Comparison of ENCODE assay signal across 15 cellular contexts in the genomic region with DNA sequence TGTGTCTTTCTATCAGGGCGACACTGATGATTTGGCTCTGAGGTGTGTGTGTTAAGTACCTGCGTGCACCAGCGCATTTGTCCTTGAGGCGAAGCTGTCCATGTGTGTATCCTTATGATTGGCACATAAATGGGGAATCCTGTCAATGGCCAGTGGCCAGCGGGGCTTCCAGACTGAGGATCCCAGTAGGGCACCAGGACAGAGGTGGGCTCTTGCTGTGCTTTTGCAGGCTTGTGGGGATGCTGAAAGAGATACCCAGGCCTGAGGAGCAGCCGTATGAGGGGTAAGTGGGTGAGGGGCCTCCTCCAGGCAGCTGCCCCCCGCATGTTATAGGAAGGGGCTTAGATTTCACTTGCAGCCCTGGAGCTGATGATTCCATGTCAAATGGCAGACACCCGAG.
"Had no signal": no experiment of that assay in that cellular context is flagged by ENCODE, and none has a peak within 500 bp of the region (broad histone marks: within the 10 kb centered on the region; RNA-seq: fewer than 3 reads in every experiment).

No MANE protein-coding gene starts in this region.

- H3K9me3 Mint-ChIP-seq: effector memory CD8-positive, alpha-beta T cell; natural killer cell; neural crest cell had no signal

- H3K27ac Mint-ChIP-seq: effector memory CD8-positive, alpha-beta T cell; mesothelial cell of epicardium; natural killer cell had no signal

- H3K4me1 Mint-ChIP-seq: mesothelial cell of epicardium, natural killer cell had no signal

- H3K36me3 Mint-ChIP-seq: mesothelial cell of epicardium, natural killer cell had no signal

- H3K4me3 Mint-ChIP-seq: effector memory CD8-positive, alpha-beta T cell; mesothelial cell of epicardium; natural killer cell; neural crest cell had no signal

- DNase-seq: effector memory CD8-positive, alpha-beta T cell; gastrocnemius medialis; heart right ventricle; islet precursor cell; mammary epithelial cell; natural killer cell; nucleus accumbens; pancreas; retina; small intestine; stimulated activated CD4-positive, alpha-beta T cell treated with anti-CD3 and anti-CD28 coated beads, Interleukin-2, amount 100 ng/mL, for 48 hours; stimulated activated naive CD4-positive, alpha-beta T cell treated with Interleukin-2 at 50 U/mL for 16 hours; trophoblast cell had no signal
